13 cellular contexts compared by ENCODE assay signal in the genomic region with DNA sequence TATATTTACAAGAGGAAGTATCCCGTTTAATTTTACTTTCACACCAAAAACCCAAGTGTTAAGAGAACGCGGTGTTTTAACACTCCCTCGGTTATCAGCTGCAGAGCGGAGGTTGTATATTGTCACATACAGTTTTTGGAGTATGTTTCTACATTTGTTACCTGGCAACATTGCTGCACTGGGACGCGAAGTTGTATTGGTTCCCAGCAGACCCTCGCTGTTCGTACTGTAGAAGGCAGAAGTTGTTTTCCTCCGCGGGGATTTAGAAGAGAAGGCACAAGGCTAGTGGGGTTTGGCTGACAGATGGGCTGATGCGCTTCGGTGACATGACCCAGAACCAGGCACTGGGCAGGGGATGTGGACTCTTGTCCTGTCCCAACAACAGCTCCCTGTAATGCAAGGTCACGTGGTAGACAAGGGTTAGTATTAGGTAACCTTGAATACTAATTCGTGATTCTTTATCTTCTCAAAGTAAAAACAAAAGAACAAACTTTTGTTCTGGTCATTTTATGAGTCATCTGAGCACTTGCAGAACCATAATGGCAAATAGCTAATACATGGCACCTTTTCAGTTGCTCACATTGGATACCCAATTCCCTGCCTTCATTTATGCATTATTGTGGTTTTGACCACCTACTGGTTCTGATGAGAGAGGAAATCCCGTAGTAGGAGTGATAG.
DNase-seq lines count a peak whose midpoint lies in the region; ATAC-seq and TF ChIP-seq lines count a peak whose summit lies in the region.
"Had no signal": no experiment of that assay in that cellular context is flagged by ENCODE, and none has a peak within 500 bp of the region (broad histone marks: within the 10 kb centered on the region; RNA-seq: fewer than 3 reads in every experiment).

No MANE protein-coding gene starts in this region.

- H3K9ac ChIP-seq in rectal smooth muscle tissue (ENCODE audit: low read length) = no peak overlapping the region
- H3K9ac ChIP-seq: neural progenitor cell had no signal

- peaks cover 38% of the 10 kb centered on the region for H3K4me1 Mint-ChIP-seq in activated T-helper 17 cell treated with anti-CD3 and anti-CD28 coated beads, Interleukin-2, amount 50 U/mL, for 72 hours

- H3K27me3 Mint-ChIP-seq in activated T-helper 17 cell treated with anti-CD3 and anti-CD28 coated beads, Interleukin-2, amount 50 U/mL, for 72 hours = no peaks in the 10 kb centered on the region
- H3K27me3 Mint-ChIP-seq: activated CD4-positive, alpha-beta T cell treated with anti-CD3 and anti-CD28 coated beads for 36 hours had no signal

- H3K4me3 Mint-ChIP-seq in activated T-helper 17 cell treated with anti-CD3 and anti-CD28 coated beads, Interleukin-2, amount 50 U/mL, for 72 hours = peak overlapping the region; percentile 94
- H3K4me3 Mint-ChIP-seq: activated CD4-positive, alpha-beta T cell treated with anti-CD3 and anti-CD28 coated beads for 36 hours; neural progenitor cell had no signal

- H3K4me3 ChIP-seq in rectal smooth muscle tissue (ENCODE audit: low read length) (no peak overlapping the region), right atrium auricular region (no peak overlapping the region)
- H3K4me3 ChIP-seq: neural progenitor cell had no signal

- ATAC-seq in GM18861 (IDR thresholded peaks at IDR 0.05; ENCODE audit: unreplicated experiment) = peak; percentile 31
- peak; percentile 38 for ATAC-seq in HG02938 (IDR thresholded peaks at IDR 0.05; ENCODE audit: unreplicated experiment)
- peak; percentile 23 for ATAC-seq in activated T-helper 17 cell treated with anti-CD3 and anti-CD28 coated beads, Interleukin-2, amount 50 U/mL, for 72 hours (replicated peaks)
- ATAC-seq in GM19397 (IDR thresholded peaks at IDR 0.05; ENCODE audit: unreplicated experiment) = no peak
- ATAC-seq: activated CD4-positive, alpha-beta T cell treated with anti-CD3 and anti-CD28 coated beads for 36 hours had no signal

- H3K27me3 ChIP-seq in rectal smooth muscle tissue (ENCODE audit: control insufficient read depth, insufficient read depth, low read length) = no peaks in the 10 kb centered on the region
- H3K27me3 ChIP-seq in right atrium auricular region = no peaks in the 10 kb centered on the region
- H3K27me3 ChIP-seq: neural progenitor cell had no signal

- H3K4me1 ChIP-seq in rectal smooth muscle tissue (ENCODE audit: control insufficient read depth, insufficient read depth, low read length) (peaks cover 24% of the 10 kb centered on the region), right atrium auricular region (peaks cover 0 to 56% of the 10 kb centered on the region in 2 donors)
- H3K4me1 ChIP-seq: neural progenitor cell had no signal

- H3K36me3 Mint-ChIP-seq in activated T-helper 17 cell treated with anti-CD3 and anti-CD28 coated beads, Interleukin-2, amount 50 U/mL, for 72 hours (ENCODE audit: low read depth) = peaks cover 51% of the 10 kb centered on the region
- H3K36me3 Mint-ChIP-seq: neural progenitor cell had no signal

- no peaks in the 10 kb centered on the region for H3K9me3 ChIP-seq in right atrium auricular region

- no peak for TF ChIP-seq CTCF in right atrium auricular region (IDR thresholded peaks at IDR 0.05)

- H3K36me3 ChIP-seq in rectal smooth muscle tissue (ENCODE audit: control insufficient read depth, insufficient read depth, low read length) (no peaks in the 10 kb centered on the region), right atrium auricular region (no peaks in the 10 kb centered on the region)
- H3K36me3 ChIP-seq: neural progenitor cell had no signal

- H3K27ac ChIP-seq in rectal smooth muscle tissue (ENCODE audit: low read depth, low read length) (peak overlapping the region; percentile 93), right atrium auricular region (no peak overlapping the region)
- H3K27ac ChIP-seq: epithelial cell of prostate, neural progenitor cell had no signal

- peak overlapping the region; percentile 100 for H3K27ac Mint-ChIP-seq in activated T-helper 17 cell treated with anti-CD3 and anti-CD28 coated beads, Interleukin-2, amount 50 U/mL, for 72 hours
- H3K27ac Mint-ChIP-seq: neural progenitor cell had no signal

- DNase-seq in NCI-H1048 (lab: John Stamatoyannopoulos, UW) = no peak
- DNase-seq in right atrium auricular region (ENCODE audit: low spot score) = no peak
- DNase-seq in GM03348 (ENCODE audit: low spot score) = no peak
- DNase-seq: activated CD4-positive, alpha-beta T cell treated with anti-CD3 and anti-CD28 coated beads for 36 hours; RPMI8226; stimulated activated CD4-positive, alpha-beta T cell treated with anti-CD3 and anti-CD28 coated beads, Interleukin-4, amount 100 ng/mL, for 24 hours had no signal

- H3K9me3 Mint-ChIP-seq in activated T-helper 17 cell treated with anti-CD3 and anti-CD28 coated beads, Interleukin-2, amount 50 U/mL, for 72 hours = no peaks in the 10 kb centered on the region
